13 cellular contexts compared by ENCODE assay signal in the genomic region with DNA sequence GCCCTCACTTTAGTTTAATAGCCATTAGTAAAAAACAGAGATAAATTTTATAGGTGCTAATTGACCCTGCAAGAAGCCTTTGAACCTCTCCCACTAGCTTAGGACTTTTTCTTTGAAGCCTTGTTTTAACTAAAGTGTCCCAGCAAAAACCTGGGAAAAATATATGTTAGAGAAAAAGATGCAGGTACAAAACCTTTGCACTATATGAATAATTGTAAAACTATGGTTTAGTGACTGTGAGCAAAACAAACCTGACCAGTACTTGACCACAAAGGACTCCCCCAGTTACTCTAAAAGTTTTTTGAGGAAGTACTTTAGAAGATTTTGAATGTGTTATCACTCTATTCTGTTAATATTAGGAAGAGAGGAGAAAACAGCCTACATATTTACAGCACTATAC.
A peak's percentile ranks its signal among the peaks of the same experiment; 100 is the strongest.
DNase-seq lines count a peak whose midpoint lies in the region; ATAC-seq and TF ChIP-seq lines count a peak whose summit lies in the region.
"Had no signal": no experiment of that assay in that cellular context is flagged by ENCODE, and none has a peak within 500 bp of the region (broad histone marks: within the 10 kb centered on the region; RNA-seq: fewer than 3 reads in every experiment).

No MANE protein-coding gene starts in this region.

- no peaks in the 10 kb centered on the region for H3K9me3 Mint-ChIP-seq in Calu3 (ENCODE audit: low read depth, unreplicated experiment)

- ATAC-seq in GM18870 (IDR thresholded peaks at IDR 0.05; ENCODE audit: unreplicated experiment), result peak; percentile 66
- peak; percentile 64 for ATAC-seq in GM21723 (IDR thresholded peaks at IDR 0.05; ENCODE audit: unreplicated experiment)
- ATAC-seq in HG03342 (IDR thresholded peaks at IDR 0.05; ENCODE audit: unreplicated experiment), result peak; percentile 61

- no peak for TF ChIP-seq POLR2A in breast epithelium (IDR thresholded peaks at IDR 0.05)

- no peak overlapping the region for H3K4me3 ChIP-seq in breast epithelium
- H3K4me3 ChIP-seq: SJCRH30 had no signal

- H3K36me3 ChIP-seq in breast epithelium, result no peaks in the 10 kb centered on the region
- H3K36me3 ChIP-seq: brain microvascular endothelial cell, SJCRH30 had no signal

- DNase-seq in breast epithelium (ENCODE audit: low spot score in 2 of 2), result no peak
- no peak for DNase-seq in HK-2 (ENCODE audit: unreplicated experiment)
- DNase-seq in T-helper 2 cell, result no peak
- DNase-seq in Calu3, result no peak
- DNase-seq in cardiac septum (ENCODE audit: low spot score), result no peak
- DNase-seq: brain microvascular endothelial cell, NCI-H446 treated with DMSO at 0.1 percent for 48 hours, SJCRH30 had no signal

- no TSS peak for BruUV-seq in Calu3 (replicated peaks; lab: Mats Ljungman, UMichigan)

- H3K27ac ChIP-seq in breast epithelium, result peak overlapping the region; percentile 30 to 73
- H3K27ac ChIP-seq: brain microvascular endothelial cell, epithelial cell of prostate, SJCRH30 had no signal

- no peaks in the 10 kb centered on the region for H3K4me1 ChIP-seq in breast epithelium
- H3K4me1 ChIP-seq: SJCRH30 had no signal

- no peak overlapping the region for H3K27ac Mint-ChIP-seq in Calu3 (ENCODE audit: unreplicated experiment)
- H3K27ac Mint-ChIP-seq: activated T-helper 2 cell treated with anti-CD3 and anti-CD28 coated beads, Interferon-gamma antibody, Interleukin-2, Interleukin-4, amounts not matched to agents 10 μg/mL and 5 μg/mL and 100 μg/mL, durations not matched to agents 14 hours and 24 hours and 36 hours had no signal

- no peaks in the 10 kb centered on the region for H3K27me3 Mint-ChIP-seq in Calu3 (ENCODE audit: unreplicated experiment)

- CTCF ChIA-PET in Calu3 (lab: Charles Lee), result interaction anchor here (0.7 kb wide), 1 partner anchor 19 kb away, joined by 3 read pairs; no protein-coding TSS in a partner anchor

- peaks cover 9% of the 10 kb centered on the region for H3K4me1 Mint-ChIP-seq in Calu3 (ENCODE audit: low read depth, unreplicated experiment)

- TF ChIP-seq CTCF in breast epithelium (IDR thresholded peaks at IDR 0.05), result no peak
- no peak for TF ChIP-seq CTCF in Calu3 (IDR thresholded peaks at IDR 0.05; ENCODE audit: unreplicated experiment)

- no peaks in the 10 kb centered on the region for H3K27me3 ChIP-seq in breast epithelium
- H3K27me3 ChIP-seq: brain microvascular endothelial cell, SJCRH30 had no signal

- no peaks in the 10 kb centered on the region for H3K36me3 Mint-ChIP-seq in Calu3 (ENCODE audit: insufficient read depth, unreplicated experiment)

- H3K4me3 Mint-ChIP-seq in Calu3 (ENCODE audit: low read depth, unreplicated experiment), result no peak overlapping the region

- H3K9me3 ChIP-seq in breast epithelium, result no peaks in the 10 kb centered on the region
- H3K9me3 ChIP-seq: SJCRH30 had no signal

- intact Hi-C loops in breast epithelium (cut with DNase I; ENCODE audit: low total_unique reads) (no loop called here), Calu3 (cut with micrococcal nuclease; ENCODE audit: unreplicated experiment) (no loop called here), cardiac septum (cut with DNase I) (no loop called here)
